In genomic region chr20:5126512-5127203, GRCh38 we compare ENCODE assay signal across 8 cellular contexts. TPM values are rescaled to one million over a fixed set of nuclear protein-coding genes. Genes with fewer than 3 reads are reported as not detected.
DNase-seq lines count a peak whose midpoint lies in the region; ATAC-seq and TF ChIP-seq lines count a peak whose summit lies in the region.

CDS2 (plus strand) TSS chr20:5127008; CDS start chr20:5127093, 85 bp downstream.

- peak; percentile 56 for TF ChIP-seq CTCF in astrocyte of the cerebellum (IDR thresholded peaks at IDR 0.05; ENCODE audit: low read depth, low read length, missing control alignments)

- H3K4me3 ChIP-seq in astrocyte of the cerebellum (ENCODE audit: low read depth, low read length) (peak within 1 kb of the TSS; percentile 77), rectal smooth muscle tissue (ENCODE audit: low read length) (peak within 1 kb of the TSS; percentile 73), aorta (ENCODE audit: low read length in 2 of 2) (peak within 1 kb of the TSS; percentile 23 to 79)

- peak; percentile 75 for ATAC-seq in GM18508 (IDR thresholded peaks at IDR 0.05; ENCODE audit: insufficient read depth, unreplicated experiment)
- peak; percentile 94 for ATAC-seq in HG03025 (IDR thresholded peaks at IDR 0.05; ENCODE audit: low FRiP score, unreplicated experiment)
- peak; percentile 98 for ATAC-seq in aorta (ENCODE audit: low FRiP score)

- H3K9ac ChIP-seq in rectal smooth muscle tissue (ENCODE audit: low read length), result peak within 1 kb of the TSS; percentile 66

- H3K27ac ChIP-seq in rectal smooth muscle tissue (ENCODE audit: low read depth, low read length), result peak within 1 kb of the TSS; percentile 94
- H3K27ac ChIP-seq in aorta (ENCODE audit: low read depth in 1 of 2, low read length in 2 of 2), result peak within 1 kb of the TSS; percentile 83 to 92

- DNase-seq in NCI-H2029 treated with DMSO at 0.1 percent for 48 hours (lab: John Stamatoyannopoulos, UW), result peak; percentile 93
- DNase-seq in T-helper 9 cell, result peak; percentile 100
- peak; percentile 97 for DNase-seq in astrocyte of the cerebellum (ENCODE audit: low read depth)
- DNase-seq in hepatic stellate cell (ENCODE audit: low spot score), result peak; percentile 98
- peak; percentile 100 for DNase-seq in aorta

- 0 to 1% methylated on average over 72 to 78 of the region's 78 CpGs for WGBS in aorta, 2 donors

- intact Hi-C loops in aorta (cut with DNase I), result loop anchor here (1.0 to 5.0 kb wide), 2 partner anchors 66 kb away; no protein-coding TSS in a partner anchor

- H3K9me3 ChIP-seq in aorta (ENCODE audit: control insufficient read depth, low read length), result no peaks in the 10 kb centered on the region

- H3K36me3 ChIP-seq in rectal smooth muscle tissue (ENCODE audit: control insufficient read depth, insufficient read depth, low read length) (no peaks in the 10 kb centered on the region), aorta (ENCODE audit: control insufficient read depth in 1 of 2, insufficient read depth in 2 of 2, low read length in 1 of 2) (no peaks in the 10 kb centered on the region)

- H3K27me3 ChIP-seq in rectal smooth muscle tissue (ENCODE audit: control insufficient read depth, insufficient read depth, low read length), result no peaks in the 10 kb centered on the region
- H3K27me3 ChIP-seq in aorta (ENCODE audit: control insufficient read depth in 1 of 2, insufficient read depth in 2 of 2, low read length in 1 of 2), result no peaks in the 10 kb centered on the region

- H3K4me1 ChIP-seq in rectal smooth muscle tissue (ENCODE audit: control insufficient read depth, insufficient read depth, low read length) (peaks cover 9% of the 10 kb centered on the region), aorta (ENCODE audit: control insufficient read depth in 1 of 2, insufficient read depth in 2 of 2, low read length in 2 of 2) (no peaks in the 10 kb centered on the region)

- in situ Hi-C loops in astrocyte of the cerebellum (cut with HindIII; ENCODE audit: low sequenced_read_pairs), result no loop called here

RNA-seq across cellular contexts. Expression of gene CDS2, which starts in this region (rescaled TPM):
- total RNA-seq in aorta, result 100 to 1,000 TPM in 1 of 2 donors, 10 to 100 TPM in 1; 78.7 to 135 TPM
- polyA plus RNA-seq in aorta, result 10 to 100 TPM; 13.9 to 21.3 TPM

Comparison
In these comparisons a context has a peak if more than half of its experiments do, and no peak if none do; other contexts are left out.
1. Peak in every context shown above with its lines: DNase-seq, ATAC-seq, H3K4me3 ChIP-seq and H3K27ac ChIP-seq.